6 cellular contexts compared by ENCODE assay signal in the genomic region with DNA sequence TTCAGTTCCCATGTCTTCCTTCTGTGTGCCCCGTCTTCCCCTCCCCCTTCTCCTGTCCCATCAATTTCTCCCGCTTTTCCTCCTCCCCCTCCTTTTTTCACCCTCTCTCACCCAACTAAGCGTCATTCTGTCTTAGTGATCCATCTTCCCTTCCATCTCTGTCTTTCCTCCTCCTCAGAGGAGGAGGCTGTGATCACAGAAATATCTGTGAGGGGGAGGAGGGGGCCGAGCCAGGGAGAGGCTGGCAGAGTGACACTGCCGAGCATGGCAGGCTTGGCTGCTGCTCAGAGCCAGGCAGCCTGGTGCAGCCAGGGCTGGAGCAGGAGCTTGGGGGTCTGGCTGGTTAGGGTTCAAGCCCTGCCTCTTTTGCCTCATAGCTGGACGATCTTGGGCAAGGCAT. TPM values are rescaled to one million over a fixed set of nuclear protein-coding genes. Genes with fewer than 3 reads are reported as not detected.
"Had no signal": no experiment of that assay in that cellular context is flagged by ENCODE, and none has a peak within 500 bp of the region (broad histone marks: within the 10 kb centered on the region; RNA-seq: fewer than 3 reads in every experiment).

No MANE protein-coding gene starts in this region.

- H3K9me3 Mint-ChIP-seq: GM23338, H9 had no signal

- H2AFZ ChIP-seq: GM23338 had no signal

- H3K4me2 ChIP-seq: GM23338 had no signal

- H3K27ac Mint-ChIP-seq: GM23338, H9 had no signal

- ATAC-seq: GM23338, K562 had no signal

- DNase-seq: H9, HCEC 1CT, IMR-90 had no signal

- H3K4me3 ChIP-seq: GM23338, K562 had no signal

- H3K4me3 Mint-ChIP-seq: GM23338, H9 had no signal

RNA-seq across cellular contexts. Expression of a gene that starts 7.6 kb away (rescaled TPM):
- total RNA-seq: HT-29, IMR-90, K562 had no signal
